1 cellular context compared by ENCODE assay signal in genomic region chr6:33588894-33589293, GRCh38.
TF ChIP-seq lines count a peak whose summit lies in the region.

No MANE protein-coding gene starts in this region.

TF ChIP-seq in H1, 55 proteins besides CTCF, POLR2A, EP300 and RAD21:
- no peak for TF ChIP-seq PHF8 (conservative IDR thresholded peaks at IDR 0.05; ENCODE audit: low read depth, low read length)
- TF ChIP-seq CHD1 (IDR thresholded peaks at IDR 0.05; ENCODE audit: low read depth, low read length), result no peak
- no peak for TF ChIP-seq BACH1 (IDR thresholded peaks at IDR 0.05; ENCODE audit: low read length)
- TF ChIP-seq CEBPB (IDR thresholded peaks at IDR 0.05; ENCODE audit: low read depth, low read length), result no peak
- TF ChIP-seq RFX5 (IDR thresholded peaks at IDR 0.05; ENCODE audit: borderline replicate concordance, low read depth, low read length), result no peak
- no peak for TF ChIP-seq GTF2F1 (IDR thresholded peaks at IDR 0.05; ENCODE audit: borderline replicate concordance, low read depth, low read length)
- no peak for TF ChIP-seq MAFK (IDR thresholded peaks at IDR 0.05; ENCODE audit: low read depth, low read length)
- TF ChIP-seq SIN3A (conservative IDR thresholded peaks at IDR 0.05 in 1 of 2, IDR thresholded peaks at IDR 0.05 in 1 of 2; ENCODE audit: low read depth in 1 of 2, low read length in 2 of 2), result no peak
- TF ChIP-seq RBBP5 (IDR thresholded peaks at IDR 0.05; ENCODE audit: borderline replicate concordance, low read depth, low read length), result no peak
- TF ChIP-seq GABPA (IDR thresholded peaks at IDR 0.05; ENCODE audit: borderline replicate concordance, insufficient read depth, low read length), result no peak
- TF ChIP-seq KDM1A (IDR thresholded peaks at IDR 0.05; ENCODE audit: borderline replicate concordance, low read length), result no peak
- no peak for TF ChIP-seq CHD7 (IDR thresholded peaks at IDR 0.05; ENCODE audit: insufficient replicate concordance, low read length)
- no peak for TF ChIP-seq NANOG (IDR thresholded peaks at IDR 0.05; ENCODE audit: insufficient read depth, low read depth, low read length, poor library complexity, severe bottlenecking)
- TF ChIP-seq TBP (IDR thresholded peaks at IDR 0.05; ENCODE audit: low read depth, low read length), result no peak
- no peak for TF ChIP-seq BCL11A (IDR thresholded peaks at IDR 0.05; ENCODE audit: low read depth in 2 of 2, low read length in 2 of 2)
TF ChIP-seq in H1: peak in this region for 0.
